Comparison of ENCODE assay signal across 23 cellular contexts in genomic region chr12:109494348-109494881, GRCh38.
"Had no signal": no experiment of that assay in that cellular context is flagged by ENCODE, and none has a peak within 500 bp of the region (broad histone marks: within the 10 kb centered on the region; RNA-seq: fewer than 3 reads in every experiment).

No MANE protein-coding gene starts in this region.

- H3K9me3 ChIP-seq: esophagus squamous epithelium, left ventricle myocardium inferior, ovary, prostate gland, sigmoid colon, tibial nerve had no signal

- DNase-seq: activated CD4-positive, alpha-beta T cell treated with anti-CD3 and anti-CD28 coated beads for 48 hours; activated CD4-positive, alpha-beta T cell treated with anti-CD3 and anti-CD28 coated beads, Interleukin-2, amount 50 U/mL, for 48 hours; activated CD8-positive, alpha-beta memory T cell treated with anti-CD3 and anti-CD28 coated beads, Interleukin-2, amount 50 U/mL, for 48 hours; activated gamma-delta T cell treated with Interleukin-2 at 50 U/mL for 16 hours; activated naive CD4-positive, alpha-beta T cell treated with anti-CD3 and anti-CD28 coated beads, Interleukin-2, amount 50 U/mL, for 16 hours; activated T-cell treated with anti-CD3 and anti-CD28 coated beads, Interleukin-2, amount 50 U/mL, for 24 hours; endodermal cell; esophagus squamous epithelium; foreskin melanocyte; left ventricle myocardium inferior; ovary; retina; sigmoid colon; stimulated activated CD4-positive, alpha-beta T cell treated with anti-CD3 and anti-CD28 coated beads, Interleukin-15, amount 100 ng/mL, for 24 hours; stimulated activated CD4-positive, alpha-beta T cell treated with anti-CD3 and anti-CD28 coated beads, Interleukin-2, amount 100 ng/mL, for 24 hours; stimulated activated naive CD4-positive, alpha-beta T cell; WERI-Rb-1 had no signal

- H3K27ac Mint-ChIP-seq: activated T-cell treated with anti-CD3 and anti-CD28 coated beads, Interleukin-2, amount 50 U/mL, for 24 hours; dendritic cell treated with granulocyte-macrophage colony-stimulating factor and Interleukin-4, amounts not matched to agents 40 ng/mL and 50 ng/mL, for 4 days; endodermal cell had no signal

- H3K4me3 ChIP-seq: esophagus squamous epithelium, left ventricle myocardium inferior, lung, ovary, prostate gland, sigmoid colon, tibial nerve had no signal

- H3K9me3 Mint-ChIP-seq: activated T-cell treated with anti-CD3 and anti-CD28 coated beads, Interleukin-2, amount 50 U/mL, for 24 hours; central memory CD8-positive, alpha-beta T cell; dendritic cell treated with granulocyte-macrophage colony-stimulating factor and Interleukin-4, amounts not matched to agents 40 ng/mL and 50 ng/mL, for 4 days had no signal

- H3K4me1 ChIP-seq: left ventricle myocardium inferior, prostate gland, sigmoid colon, tibial nerve had no signal

- ATAC-seq: activated CD4-positive, CD25-positive, alpha-beta regulatory T cell treated with anti-CD3 and anti-CD28 coated beads, Interleukin-2, amount 50 U/mL, for 24 hours had no signal

- H3K4me1 Mint-ChIP-seq: endodermal cell had no signal

- H3K27me3 ChIP-seq: esophagus squamous epithelium, ovary, sigmoid colon, tibial nerve had no signal

- H3K4me3 Mint-ChIP-seq: activated T-cell treated with anti-CD3 and anti-CD28 coated beads, Interleukin-2, amount 50 U/mL, for 24 hours; central memory CD8-positive, alpha-beta T cell; dendritic cell treated with granulocyte-macrophage colony-stimulating factor and Interleukin-4, amounts not matched to agents 40 ng/mL and 50 ng/mL, for 4 days; endodermal cell had no signal

- H3K27me3 Mint-ChIP-seq: activated T-cell treated with anti-CD3 and anti-CD28 coated beads, Interleukin-2, amount 50 U/mL, for 24 hours; central memory CD8-positive, alpha-beta T cell; dendritic cell treated with granulocyte-macrophage colony-stimulating factor and Interleukin-4, amounts not matched to agents 40 ng/mL and 50 ng/mL, for 4 days had no signal

- H3K27ac ChIP-seq: esophagus squamous epithelium, left ventricle myocardium inferior, ovary, prostate gland, sigmoid colon, tibial nerve, WERI-Rb-1 had no signal

- H3K36me3 ChIP-seq: ovary had no signal
